ENCODE assay signal across 11 cellular contexts in genomic region chr9:128634651-128635262, GRCh38. TPM values are rescaled to one million over a fixed set of nuclear protein-coding genes. Genes with fewer than 3 reads are reported as not detected.
DNase-seq lines count a peak whose midpoint lies in the region; ATAC-seq, FAIRE-seq and TF ChIP-seq lines count a peak whose summit lies in the region.
"Had no signal": no experiment of that assay in that cellular context is flagged by ENCODE, and none has a peak within 500 bp of the region (broad histone marks: within the 10 kb centered on the region; RNA-seq: fewer than 3 reads in every experiment).

No MANE protein-coding gene starts in this region.

- H3K4me3 Mint-ChIP-seq in activated naive CD4-positive, alpha-beta T cell treated with anti-CD3 and anti-CD28 coated beads for 36 hours: no peak overlapping the region
- H3K4me3 Mint-ChIP-seq: dendritic cell treated with granulocyte-macrophage colony-stimulating factor and Interleukin-4, amounts not matched to agents 40 ng/mL and 50 ng/mL, for 4 days; natural killer cell had no signal

- CTCF ChIA-PET in activated naive CD4-positive, alpha-beta T cell treated with anti-CD3 and anti-CD28 coated beads for 36 hours (lab: Charles Lee): interaction anchor here (0.6 kb wide), 1 partner anchor 15 kb away, joined by 3 read pairs; no protein-coding TSS in a partner anchor

- intact Hi-C loops in activated naive CD4-positive, alpha-beta T cell treated with anti-CD3 and anti-CD28 coated beads for 36 hours (cut with micrococcal nuclease): no loop called here
- intact Hi-C loops in Right ventricle myocardium superior (cut with DNase I) (no loop called here), pancreas (cut with DNase I) (no loop called here), posterior vena cava (cut with DNase I) (no loop called here)

- H3K27ac ChIP-seq in pancreas: peak overlapping the region; percentile 94 to 95 (median 95)

- no peak for TF ChIP-seq CTCF in pancreas (IDR thresholded peaks at IDR 0.05)

- peaks cover 6 to 14% (median 10%) of the 10 kb centered on the region in 3 donors for H3K4me1 ChIP-seq in pancreas

- H3K36me3 ChIP-seq in pancreas: peaks cover 3 to 25% (median 12%) of the 10 kb centered on the region in 3 donors

- H3K27me3 ChIP-seq in pancreas: no peaks in the 10 kb centered on the region

- peak overlapping the region; percentile 7 to 60 for H3K27ac Mint-ChIP-seq in activated naive CD4-positive, alpha-beta T cell treated with anti-CD3 and anti-CD28 coated beads, Interleukin-2, amount 50 U/mL, for 72 hours
- no peak overlapping the region for H3K27ac Mint-ChIP-seq in activated naive CD4-positive, alpha-beta T cell treated with anti-CD3 and anti-CD28 coated beads for 36 hours
- H3K27ac Mint-ChIP-seq: activated T-helper 2 cell treated with anti-CD3 and anti-CD28 coated beads, Interferon-gamma antibody, Interleukin-2, Interleukin-4, amounts not matched to agents 10 μg/mL and 5 μg/mL and 100 μg/mL, durations not matched to agents 14 hours and 24 hours and 36 hours; dendritic cell treated with granulocyte-macrophage colony-stimulating factor and Interleukin-4, amounts not matched to agents 40 ng/mL and 50 ng/mL, for 4 days had no signal

- no peak for DNase-seq in activated naive CD4-positive, alpha-beta T cell treated with anti-CD3 and anti-CD28 coated beads, Interleukin-2, amount 50 U/mL, for 72 hours (ENCODE audit: low spot score in 2 of 2)
- DNase-seq in activated naive CD4-positive, alpha-beta T cell treated with anti-CD3 and anti-CD28 coated beads for 36 hours: no peak
- DNase-seq in Right ventricle myocardium superior: no peak
- no peak for DNase-seq in pancreas
- no peak for DNase-seq in T-helper 1 cell
- no peak for DNase-seq in activated T-cell treated with anti-CD3 and anti-CD28 coated beads, Interleukin-2, amount 50 U/mL, for 48 hours
- no peak for DNase-seq in posterior vena cava (ENCODE audit: low spot score)
- DNase-seq: natural killer cell had no signal

- no peaks in the 10 kb centered on the region for H3K9me3 ChIP-seq in pancreas

- peak; percentile 9 to 12 for ATAC-seq in activated naive CD4-positive, alpha-beta T cell treated with anti-CD3 and anti-CD28 coated beads, Interleukin-2, amount 50 U/mL, for 72 hours
- peak; percentile 2 for ATAC-seq in Right ventricle myocardium superior (ENCODE audit: poor library complexity)
- ATAC-seq in pancreas: no peak
- ATAC-seq in HG03108 (IDR thresholded peaks at IDR 0.05; ENCODE audit: unreplicated experiment): no peak
- ATAC-seq: natural killer cell had no signal

- peaks cover 0 to 5% of the 10 kb centered on the region in 2 donors for H3K36me3 Mint-ChIP-seq in activated naive CD4-positive, alpha-beta T cell treated with anti-CD3 and anti-CD28 coated beads, Interleukin-2, amount 50 U/mL, for 72 hours
- peaks cover 15% of the 10 kb centered on the region for H3K36me3 Mint-ChIP-seq in activated naive CD4-positive, alpha-beta T cell treated with anti-CD3 and anti-CD28 coated beads for 36 hours (ENCODE audit: low read depth)
- H3K36me3 Mint-ChIP-seq: natural killer cell had no signal

- H3K27me3 Mint-ChIP-seq in activated naive CD4-positive, alpha-beta T cell treated with anti-CD3 and anti-CD28 coated beads for 36 hours (ENCODE audit: low read depth): no peaks in the 10 kb centered on the region
- H3K27me3 Mint-ChIP-seq: dendritic cell treated with granulocyte-macrophage colony-stimulating factor and Interleukin-4, amounts not matched to agents 40 ng/mL and 50 ng/mL, for 4 days had no signal

- no peaks in the 10 kb centered on the region for H3K4me1 Mint-ChIP-seq in activated naive CD4-positive, alpha-beta T cell treated with anti-CD3 and anti-CD28 coated beads for 36 hours (ENCODE audit: low read depth)
- H3K4me1 Mint-ChIP-seq: natural killer cell had no signal

- 25 to 29% methylated on average over 26 of the region's 26 CpGs for WGBS in pancreas, 2 donors

- peak overlapping the region in 2 of 4 donors; percentile 29 to 33 for H3K4me3 ChIP-seq in pancreas

- FAIRE-seq in pancreas (lab: Jason Lieb, UNC): no peak

- H3K9me3 Mint-ChIP-seq in activated naive CD4-positive, alpha-beta T cell treated with anti-CD3 and anti-CD28 coated beads, Interleukin-2, amount 50 U/mL, for 72 hours: no peaks in the 10 kb centered on the region
- H3K9me3 Mint-ChIP-seq in activated naive CD4-positive, alpha-beta T cell treated with anti-CD3 and anti-CD28 coated beads for 36 hours: no peaks in the 10 kb centered on the region
- H3K9me3 Mint-ChIP-seq: activated T-helper 2 cell treated with anti-CD3 and anti-CD28 coated beads, Interferon-gamma antibody, Interleukin-2, Interleukin-4, amounts not matched to agents 10 μg/mL and 5 μg/mL and 100 μg/mL, durations not matched to agents 14 hours and 24 hours and 36 hours; dendritic cell treated with granulocyte-macrophage colony-stimulating factor and Interleukin-4, amounts not matched to agents 40 ng/mL and 50 ng/mL, for 4 days; natural killer cell had no signal

RNA-seq across cellular contexts. Expression of gene DYNC2I2, which starts 21.9 kb away (rescaled TPM):
- total RNA-seq in activated naive CD4-positive, alpha-beta T cell treated with anti-CD3 and anti-CD28 coated beads, Interleukin-2, amount 50 U/mL, for 72 hours: 10 to 100 TPM; 22.2 to 27.3 TPM
- 10 to 100 TPM; 32.4 to 32.8 TPM for total RNA-seq in activated naive CD4-positive, alpha-beta T cell treated with anti-CD3 and anti-CD28 coated beads for 36 hours
- 40.0 TPM for total RNA-seq in Right ventricle myocardium superior
- total RNA-seq in pancreas: 10 to 100 TPM; 19.5 to 29.3 (median 21.1) TPM
- 10 to 100 TPM; 75.2 to 90.3 TPM for polyA plus RNA-seq in pancreas
- total RNA-seq in posterior vena cava: 10 to 100 TPM; 18.1 to 19.4 TPM

RNA-seq across cellular contexts. Expression of gene SET, which starts 54.3 kb away (rescaled TPM):
- total RNA-seq in activated naive CD4-positive, alpha-beta T cell treated with anti-CD3 and anti-CD28 coated beads, Interleukin-2, amount 50 U/mL, for 72 hours: 100 to 1,000 TPM; 499 to 548 TPM
- total RNA-seq in activated naive CD4-positive, alpha-beta T cell treated with anti-CD3 and anti-CD28 coated beads for 36 hours: 100 to 1,000 TPM; 669 to 771 TPM
- 167 TPM for total RNA-seq in Right ventricle myocardium superior
- total RNA-seq in pancreas: 100 to 1,000 TPM; 107 to 162 (median 150) TPM
- polyA plus RNA-seq in pancreas: 10 to 100 TPM; 42.9 to 77.3 TPM
- 100 to 1,000 TPM; 189 to 240 TPM for total RNA-seq in posterior vena cava

Comparison
In these comparisons a context has a peak if more than half of its experiments do, and no peak if none do; other contexts are left out.
1. ATAC-seq: peak in activated naive CD4-positive, alpha-beta T cell treated with anti-CD3 and anti-CD28 coated beads, Interleukin-2, amount 50 U/mL, for 72 hours (2 of 2) and Right ventricle myocardium superior (single experiment); none in pancreas (0 of 4) and HG03108 (single experiment).